ENCODE assay signal across 8 cellular contexts in the genomic region with DNA sequence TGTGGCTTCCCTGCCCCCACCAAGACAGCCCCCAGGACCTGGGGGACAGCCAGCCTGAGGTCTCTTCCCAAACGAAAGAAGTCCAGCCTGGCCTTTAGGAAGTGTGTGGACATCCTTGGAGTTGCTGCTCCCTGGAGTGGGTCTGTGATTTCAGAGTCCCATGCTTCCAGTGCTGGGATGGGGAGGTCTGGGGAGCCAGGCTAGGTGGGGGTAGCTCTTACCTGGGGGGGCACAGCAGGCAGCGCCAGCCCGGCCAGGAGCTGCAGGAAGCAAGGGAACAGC. TPM values are rescaled to one million over a fixed set of nuclear protein-coding genes. Genes with fewer than 3 reads are reported as not detected.
DNase-seq lines count a peak whose midpoint lies in the region; ATAC-seq and TF ChIP-seq lines count a peak whose summit lies in the region.

No MANE protein-coding gene starts in this region.

- no peak overlapping the region for H2AFZ ChIP-seq in fibroblast of lung (ENCODE audit: low read length)
- H2AFZ ChIP-seq in osteoblast (ENCODE audit: low read length), result peak overlapping the region; percentile 70

- TF ChIP-seq CTCF in CD14-positive monocyte (IDR thresholded peaks at IDR 0.05), result no peak
- TF ChIP-seq CTCF in Panc1 (IDR thresholded peaks at IDR 0.05), result no peak
- no peak for TF ChIP-seq CTCF in fibroblast of lung (conservative IDR thresholded peaks at IDR 0.05 in 1 of 2, IDR thresholded peaks at IDR 0.05 in 1 of 2; ENCODE audit: low read depth in 1 of 2, low read length in 2 of 2)
- TF ChIP-seq CTCF in osteoblast (IDR thresholded peaks at IDR 0.05; ENCODE audit: extremely low read depth, low read depth, low read length), result no peak

- peak; percentile 11; the same call in 1 of the 2 replicates for ATAC-seq in Panc1
- ATAC-seq in GM18520 (IDR thresholded peaks at IDR 0.05; ENCODE audit: unreplicated experiment), result no peak
- no peak for ATAC-seq in GM18511 (IDR thresholded peaks at IDR 0.05; ENCODE audit: unreplicated experiment)

- H3K36me3 Mint-ChIP-seq in CD14-positive monocyte, result no peaks in the 10 kb centered on the region

- peak overlapping the region; percentile 56 to 79 for H3K4me3 Mint-ChIP-seq in CD14-positive monocyte

- CTCF ChIA-PET in Panc1 (lab: Charles Lee), result interaction anchor here (0.7 kb wide), 1 partner anchor 9 kb away, joined by 3 read pairs; no protein-coding TSS in a partner anchor

- no peaks in the 10 kb centered on the region for H3K9me3 ChIP-seq in Panc1 (ENCODE audit: control insufficient read depth, insufficient read depth, low read depth, low read length)
- H3K9me3 ChIP-seq in fibroblast of lung (ENCODE audit: control insufficient read depth, insufficient read depth, low read depth, low read length), result no peaks in the 10 kb centered on the region
- H3K9me3 ChIP-seq in osteoblast (ENCODE audit: low read depth, low read length), result no peaks in the 10 kb centered on the region

- H3K4me3 ChIP-seq in Panc1 (ENCODE audit: low read depth in 2 of 2, low read length in 2 of 2), result peak overlapping the region; percentile 47 to 53
- peak overlapping the region; percentile 34 to 69 (median 40) for H3K4me3 ChIP-seq in fibroblast of lung (replicated peaks in 1 of 4; ENCODE audit: control extremely low read depth in 1 of 4, insufficient read depth in 1 of 4, low read depth in 3 of 4, low read length in 4 of 4)
- peak overlapping the region; percentile 75 for H3K4me3 ChIP-seq in osteoblast (ENCODE audit: insufficient read depth, low read length)

- H3K36me3 ChIP-seq in Panc1 (ENCODE audit: control insufficient read depth, insufficient read depth, low read length) (no peaks in the 10 kb centered on the region), fibroblast of lung (ENCODE audit: control insufficient read depth, insufficient read depth, low read length) (no peaks in the 10 kb centered on the region), osteoblast (ENCODE audit: insufficient read depth, low read length) (no peaks in the 10 kb centered on the region)

- H3K4me2 ChIP-seq in fibroblast of lung (ENCODE audit: extremely low read depth, insufficient read depth, low read length) (peak overlapping the region; percentile 51), osteoblast (ENCODE audit: insufficient read depth, low read length) (peak overlapping the region; percentile 86)

- no peak overlapping the region for H3K27ac Mint-ChIP-seq in CD14-positive monocyte

- POLR2A ChIA-PET in Panc1 (lab: Charles Lee), result no interaction called here

- H3K27me3 ChIP-seq in Panc1 (ENCODE audit: control insufficient read depth, insufficient read depth, low read length) (no peaks in the 10 kb centered on the region), fibroblast of lung (ENCODE audit: control insufficient read depth, insufficient read depth, low read length) (peaks cover 14% of the 10 kb centered on the region), osteoblast (ENCODE audit: insufficient read depth, low read length) (no peaks in the 10 kb centered on the region)

- H3K27ac ChIP-seq in Panc1 (ENCODE audit: low read length) (no peak overlapping the region; the same call in 1 of the 2 replicates), fibroblast of lung (ENCODE audit: insufficient read depth, low read length) (no peak overlapping the region), osteoblast (ENCODE audit: low read depth, low read length) (no peak overlapping the region)

- H4K20me1 ChIP-seq in fibroblast of lung (ENCODE audit: control insufficient read depth, extremely low read depth, insufficient read depth, low read length) (no peaks in the 10 kb centered on the region), osteoblast (ENCODE audit: insufficient read depth, low read length) (no peaks in the 10 kb centered on the region)

- in situ Hi-C loops in Panc1 (cut with HindIII; ENCODE audit: low pct_unique_long_range_greater_than_20kb, low sequenced_read_pairs), result no loop called here

- no TSS peak for BruUV-seq in Panc1 (replicated peaks; lab: Mats Ljungman, UMichigan)

- H3K4me1 ChIP-seq in Panc1 (ENCODE audit: control insufficient read depth, insufficient read depth, low read length) (peaks cover 11% of the 10 kb centered on the region; the same call in 1 of the 2 replicates), fibroblast of lung (ENCODE audit: control insufficient read depth, extremely low read depth, insufficient read depth, low read length) (no peaks in the 10 kb centered on the region), osteoblast (ENCODE audit: insufficient read depth, low read length) (peaks cover 19% of the 10 kb centered on the region)

- H3K9me3 Mint-ChIP-seq in CD14-positive monocyte, result peaks cover 0 to 3% (median 0%) of the 10 kb centered on the region in 7 donors

- H3K9ac ChIP-seq in fibroblast of lung (ENCODE audit: insufficient read depth, low read length), result no peak overlapping the region

- intact Hi-C loops in CD14-positive monocyte (cut with micrococcal nuclease), result no loop called here
- intact Hi-C loops in Panc1 (cut with micrococcal nuclease; ENCODE audit: unreplicated experiment), result no loop called here

- peaks cover 14 to 37% (median 20%) of the 10 kb centered on the region in 3 donors for H3K27me3 Mint-ChIP-seq in CD14-positive monocyte (ENCODE audit: low read depth in 3 of 3)

- no peak for DNase-seq in CD14-positive monocyte (ENCODE audit: low spot score)
- DNase-seq in Panc1 (ENCODE audit: low read depth, low spot score), result no peak
- no peak for DNase-seq in fibroblast of lung (ENCODE audit: low read depth in 2 of 2)
- peak; percentile 83 for DNase-seq in osteoblast (ENCODE audit: insufficient read length, low spot score, missing footprints)
- DNase-seq in NCI-H82 (lab: John Stamatoyannopoulos, UW), result no peak
- DNase-seq in DMS153 treated with DMSO at 0.1 percent for 48 hours (lab: John Stamatoyannopoulos, UW; ENCODE audit: unreplicated experiment), result no peak

- H3K4me1 Mint-ChIP-seq in CD14-positive monocyte, result peaks cover 11% of the 10 kb centered on the region

- H3K79me2 ChIP-seq in fibroblast of lung (ENCODE audit: control insufficient read depth, insufficient read depth, low read length) (no peaks in the 10 kb centered on the region), osteoblast (ENCODE audit: insufficient read depth, low read length) (no peaks in the 10 kb centered on the region)

RNA-seq across cellular contexts. Expression of a gene that starts 0.5 kb away (rescaled TPM):
- polyA plus RNA-seq in CD14-positive monocyte (not detected), fibroblast of lung (0.84 and 1.1 TPM in 2 replicates)
- total RNA-seq in Panc1 (2021; ENCODE audit: unreplicated experiment) (7.3 TPM), fibroblast of lung (4.6 and 7.6 TPM in 2 replicates), osteoblast (16.3 and 24.5 TPM in 2 replicates)
- polyA plus RNA-seq in Panc1 (2012; ENCODE audit: insufficient read length), result 24.9 TPM
- polyA plus RNA-seq in fibroblast of lung (2012), result 2.1 and 2.4 TPM in 2 replicates
- polyA minus RNA-seq in fibroblast of lung (ENCODE audit: low replicate concordance), result 0.52 and 4.4 TPM in 2 replicates

RNA-seq across cellular contexts. Expression of a gene that starts 31.8 kb away (rescaled TPM):
- polyA plus RNA-seq in CD14-positive monocyte, result not detected
- 14.9 TPM for total RNA-seq in Panc1 (2021; ENCODE audit: unreplicated experiment)
- polyA plus RNA-seq in Panc1 (2012; ENCODE audit: insufficient read length), result 22.4 TPM
- 0.26 and 1.2 TPM in 2 replicates for total RNA-seq in fibroblast of lung
- polyA plus RNA-seq in fibroblast of lung, result 0.52 and 1.4 TPM in 2 replicates
- 0.26 and 1.2 TPM in 2 replicates for polyA plus RNA-seq in fibroblast of lung (2012)
- not detected in 2 replicates for polyA minus RNA-seq in fibroblast of lung (ENCODE audit: low replicate concordance)
- 0.29 and 0.36 TPM in 2 replicates for total RNA-seq in osteoblast

RNA-seq across cellular contexts. Expression of a gene that starts 47.8 kb away (rescaled TPM):
- polyA plus RNA-seq in CD14-positive monocyte (10 to 100 TPM; 20.8 to 26.3 TPM), fibroblast of lung (83.6 and 120 TPM in 2 replicates)
- total RNA-seq in Panc1 (2021; ENCODE audit: unreplicated experiment) (37.5 TPM), fibroblast of lung (30.2 and 34.2 TPM in 2 replicates), osteoblast (30.4 and 39.4 TPM in 2 replicates)
- 42.1 TPM for polyA plus RNA-seq in Panc1 (2012; ENCODE audit: insufficient read length)
- 51.4 and 73.0 TPM in 2 replicates for polyA plus RNA-seq in fibroblast of lung (2012)
- 40.7 and 49.0 TPM in 2 replicates for polyA minus RNA-seq in fibroblast of lung (ENCODE audit: low replicate concordance)
